Comparison of ENCODE assay signal across 26 cellular contexts in the genomic region with DNA sequence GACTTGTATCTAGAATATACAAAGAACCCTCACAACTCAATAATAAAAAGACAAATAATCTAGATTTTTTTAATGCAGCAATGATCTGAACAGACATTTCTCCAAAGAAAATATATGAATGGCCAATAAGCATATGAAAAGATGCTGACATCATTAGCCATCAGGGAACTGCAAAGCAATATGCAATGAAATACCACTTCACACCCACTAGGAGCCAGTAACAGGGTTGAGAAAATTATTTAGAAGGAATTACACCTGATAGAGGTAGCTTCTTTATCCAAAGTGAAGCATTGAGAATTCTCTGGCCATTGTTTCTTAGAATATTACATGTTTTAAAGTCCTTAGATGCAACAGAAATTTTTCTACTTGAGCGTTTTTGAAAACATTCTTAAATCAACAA.
"Had no signal": no experiment of that assay in that cellular context is flagged by ENCODE, and none has a peak within 500 bp of the region (broad histone marks: within the 10 kb centered on the region; RNA-seq: fewer than 3 reads in every experiment).

No MANE protein-coding gene starts in this region.

- H3K4me1 ChIP-seq: esophagus muscularis mucosa, foreskin keratinocyte, heart right ventricle, left lung, lower lobe of right lung, right lobe of liver, uterus had no signal

- H3K36me3 ChIP-seq: esophagus muscularis mucosa, heart right ventricle, left lung, lower lobe of right lung, right lobe of liver, thoracic aorta, uterus had no signal

- H3K27ac ChIP-seq: esophagus muscularis mucosa, foreskin keratinocyte, heart right ventricle, left lung, lower lobe of right lung, right lobe of liver, thoracic aorta, uterus had no signal

- H3K27me3 Mint-ChIP-seq: activated CD8-positive, alpha-beta T cell treated with anti-CD3 and anti-CD28 coated beads for 36 hours; activated T-helper 17 cell treated with anti-CD3 and anti-CD28 coated beads, Interleukin-2, amount 50 U/mL, for 72 hours; natural killer cell treated with Interleukin-12 subunit alpha and Interleukin-12 subunit beta and Interleukin-15 and Interleukin-18, amount 100 ng/mL, for 72 hours; T-helper 17 cell had no signal

- ATAC-seq: activated CD8-positive, alpha-beta T cell treated with anti-CD3 and anti-CD28 coated beads for 36 hours; activated T-cell treated with anti-CD3 and anti-CD28 coated beads, Interleukin-2, amount 50 U/mL, for 4 hours; activated T-helper 17 cell treated with anti-CD3 and anti-CD28 coated beads, Interleukin-2, amount 50 U/mL, for 72 hours; foreskin keratinocyte; heart right ventricle; left lung; lower lobe of right lung; mucosa of descending colon; natural killer cell treated with Interleukin-12 subunit alpha and Interleukin-12 subunit beta and Interleukin-15 and Interleukin-18, amount 100 ng/mL, for 72 hours; right lobe of liver; stimulated activated naive CD8-positive, alpha-beta T cell treated with anti-CD3 and anti-CD28 coated beads, Interleukin-15, Interleukin-2, amounts not matched to agents 100 U/mL and 50 U/mL, for 24 hours; T-helper 17 cell had no signal

- H3K27ac Mint-ChIP-seq: activated CD8-positive, alpha-beta T cell treated with anti-CD3 and anti-CD28 coated beads for 36 hours; activated T-helper 17 cell treated with anti-CD3 and anti-CD28 coated beads, Interleukin-2, amount 50 U/mL, for 72 hours; natural killer cell treated with Interleukin-12 subunit alpha and Interleukin-12 subunit beta and Interleukin-15 and Interleukin-18, amount 100 ng/mL, for 72 hours; T-helper 17 cell had no signal

- H3K27me3 ChIP-seq: esophagus muscularis mucosa, foreskin keratinocyte, heart right ventricle, left lung, right lobe of liver, uterus had no signal

- H3K4me3 ChIP-seq: esophagus muscularis mucosa, heart right ventricle, left lung, lower lobe of right lung, mucosa of descending colon, right lobe of liver, thoracic aorta, uterus had no signal

- H3K4me1 Mint-ChIP-seq: activated T-helper 17 cell treated with anti-CD3 and anti-CD28 coated beads, Interleukin-2, amount 50 U/mL, for 72 hours; T-helper 17 cell had no signal

- DNase-seq: activated CD4-positive, alpha-beta T cell treated with anti-CD3 and anti-CD28 coated beads, Interleukin-2, amount 50 U/mL, for 1 hour; activated CD8-positive, alpha-beta T cell treated with anti-CD3 and anti-CD28 coated beads for 36 hours; activated gamma-delta T cell treated with Interleukin-2 at 50 U/mL for 16 hours; activated naive CD4-positive, alpha-beta T cell treated with anti-CD3 and anti-CD28 coated beads, Interleukin-2, amount 50 U/mL, for 16 hours; activated T-cell treated with anti-CD3 and anti-CD28 coated beads, Interleukin-2, amount 50 U/mL, for 4 hours; amniotic stem cell; caudate nucleus; foreskin keratinocyte; heart right ventricle; kidney glomerular epithelial cell; left lung; lower lobe of right lung; mesenchymal stem cell; mucosa of descending colon; posterior cingulate gyrus; right lobe of liver; stimulated activated CD4-positive, alpha-beta T cell treated with anti-CD3 and anti-CD28 coated beads, Interleukin-4, amount 100 ng/mL, for 1 hour; stimulated activated naive CD8-positive, alpha-beta T cell treated with anti-CD3 and anti-CD28 coated beads, Interleukin-15, Interleukin-2, amounts not matched to agents 100 U/mL and 50 U/mL, for 24 hours; T-helper 17 cell; T1000; trophoblast cell; uterus had no signal

- H3K9me3 ChIP-seq: esophagus muscularis mucosa, heart right ventricle, lower lobe of right lung, mucosa of descending colon, right lobe of liver, thoracic aorta, uterus had no signal

- H3K4me3 Mint-ChIP-seq: activated CD8-positive, alpha-beta T cell treated with anti-CD3 and anti-CD28 coated beads for 36 hours; activated T-cell treated with anti-CD3 and anti-CD28 coated beads, Interleukin-2, amount 50 U/mL, for 4 hours; activated T-helper 17 cell treated with anti-CD3 and anti-CD28 coated beads, Interleukin-2, amount 50 U/mL, for 72 hours; natural killer cell treated with Interleukin-12 subunit alpha and Interleukin-12 subunit beta and Interleukin-15 and Interleukin-18, amount 100 ng/mL, for 72 hours; T-helper 17 cell had no signal

- H3K9me3 Mint-ChIP-seq: activated CD8-positive, alpha-beta T cell treated with anti-CD3 and anti-CD28 coated beads for 36 hours; activated T-helper 17 cell treated with anti-CD3 and anti-CD28 coated beads, Interleukin-2, amount 50 U/mL, for 72 hours had no signal
